10 cellular contexts compared by ENCODE assay signal in the genomic region with DNA sequence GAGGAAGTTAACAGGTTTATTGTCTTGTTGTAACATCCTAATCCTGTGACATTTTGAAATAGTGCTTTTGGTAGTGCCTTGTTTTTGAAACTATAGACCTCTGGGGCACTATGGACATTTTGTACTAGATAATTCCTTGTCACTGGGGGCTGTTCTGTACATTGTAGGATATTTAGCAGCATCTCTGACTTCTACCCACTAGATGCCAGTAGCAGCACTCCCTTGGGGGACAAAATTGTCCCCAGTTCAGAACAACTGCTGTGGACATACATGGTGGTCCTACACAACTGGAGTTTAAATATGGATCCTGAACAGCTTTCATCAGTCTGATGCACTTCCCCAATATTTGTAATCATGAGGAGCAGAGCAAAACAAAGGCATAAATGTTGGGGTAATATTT.
A peak's percentile ranks its signal among the peaks of the same experiment; 100 is the strongest.
DNase-seq lines count a peak whose midpoint lies in the region; ATAC-seq, FAIRE-seq and TF ChIP-seq lines count a peak whose summit lies in the region.
"Had no signal": no experiment of that assay in that cellular context is flagged by ENCODE, and none has a peak within 500 bp of the region (broad histone marks: within the 10 kb centered on the region; RNA-seq: fewer than 3 reads in every experiment).

No MANE protein-coding gene starts in this region.

- H3K27ac ChIP-seq in WERI-Rb-1 (no peak overlapping the region), kidney (ENCODE audit: low read depth in 2 of 2, low read length in 2 of 2) (no peak overlapping the region)

- no peaks in the 10 kb centered on the region for H3K27me3 ChIP-seq in WERI-Rb-1 (ENCODE audit: insufficient read depth, low read depth, severe bottlenecking)

- DNase-seq in AG09309 (ENCODE audit: low read depth) (no peak), HEK293T (ENCODE audit: extremely low spot score) (no peak), WERI-Rb-1 (no peak), kidney (no peak), putamen (ENCODE audit: low spot score) (no peak), DMS153 treated with DMSO at 0.1 percent for 48 hours (lab: John Stamatoyannopoulos, UW; ENCODE audit: unreplicated experiment) (no peak), NCI-H2029 treated with DMSO at 0.1 percent for 48 hours (lab: John Stamatoyannopoulos, UW) (no peak)
- DNase-seq: CD4-positive, CD25-positive, alpha-beta regulatory T cell; NCI-H2227 treated with DMSO at 0.1 percent for 48 hours had no signal

- peaks cover 0 to 2% of the 10 kb centered on the region in 2 donors for H3K4me1 ChIP-seq in kidney (ENCODE audit: control insufficient read depth in 1 of 2, insufficient read depth in 1 of 2, low read depth in 1 of 2, low read length in 2 of 2)

- no peak for ATAC-seq in GM18858 (IDR thresholded peaks at IDR 0.05; ENCODE audit: unreplicated experiment)

- TF ChIP-seq CTCF in AG09309 (IDR thresholded peaks at IDR 0.05; ENCODE audit: control insufficient read depth, insufficient read depth, low read depth, low read length, missing control alignments) (peak; percentile 43), WERI-Rb-1 (IDR thresholded peaks at IDR 0.05; ENCODE audit: low read depth, low read length) (peak; percentile 23; the same call in 1 of the 2 replicates), kidney (IDR thresholded peaks at IDR 0.05; ENCODE audit: borderline replicate concordance, extremely low read depth, insufficient read depth) (peak; percentile 10)

- H3K4me3 ChIP-seq in AG09309 (ENCODE audit: control insufficient read depth, low read depth, low read length): no peak overlapping the region
- H3K4me3 ChIP-seq in WERI-Rb-1 (ENCODE audit: low read depth, low read length): no peak overlapping the region
- H3K4me3 ChIP-seq in kidney (ENCODE audit: low read length in 2 of 2): no peak overlapping the region

- CTCF ChIA-PET in HEK293T (lab: Yijun Ruan, JAX): no interaction called here

- H3K36me3 ChIP-seq in WERI-Rb-1 (no peaks in the 10 kb centered on the region), kidney (ENCODE audit: control insufficient read depth in 1 of 2, insufficient read depth in 2 of 2, low read length in 2 of 2) (no peaks in the 10 kb centered on the region)

- intact Hi-C loops in kidney (cut with DNase I): no loop called here

- FAIRE-seq in kidney (lab: Jason Lieb, UNC): no peak

- H3K9me3 ChIP-seq in WERI-Rb-1 (ENCODE audit: severe bottlenecking): no peaks in the 10 kb centered on the region
- H3K9me3 ChIP-seq in kidney (ENCODE audit: control insufficient read depth in 1 of 2, low read length in 2 of 2): no peaks in the 10 kb centered on the region

- POLR2A ChIA-PET in HEK293T (lab: Yijun Ruan, JAX): no interaction called here

- no peak overlapping the region for H3K9ac ChIP-seq in kidney (ENCODE audit: low read length in 2 of 2)

TF ChIP-seq in HEK293T, 16 proteins besides CTCF, POLR2A, EP300 and RAD21:
- TF ChIP-seq, protein P1, sequence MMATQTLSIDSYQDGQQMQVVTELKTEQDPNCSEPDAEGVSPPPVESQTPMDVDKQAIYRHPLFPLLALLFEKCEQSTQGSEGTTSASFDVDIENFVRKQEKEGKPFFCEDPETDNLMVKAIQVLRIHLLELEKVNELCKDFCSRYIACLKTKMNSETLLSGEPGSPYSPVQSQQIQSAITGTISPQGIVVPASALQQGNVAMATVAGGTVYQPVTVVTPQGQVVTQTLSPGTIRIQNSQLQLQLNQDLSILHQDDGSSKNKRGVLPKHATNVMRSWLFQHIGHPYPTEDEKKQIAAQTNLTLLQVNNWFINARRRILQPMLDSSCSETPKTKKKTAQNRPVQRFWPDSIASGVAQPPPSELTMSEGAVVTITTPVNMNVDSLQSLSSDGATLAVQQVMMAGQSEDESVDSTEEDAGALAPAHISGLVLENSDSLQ (IDR thresholded peaks at IDR 0.05): peak; percentile 68
- TF ChIP-seq BHLHE40 (IDR thresholded peaks at IDR 0.05; ENCODE audit: borderline replicate concordance): no peak
